Comparison of ENCODE assay signal across 10 cellular contexts in the genomic region with DNA sequence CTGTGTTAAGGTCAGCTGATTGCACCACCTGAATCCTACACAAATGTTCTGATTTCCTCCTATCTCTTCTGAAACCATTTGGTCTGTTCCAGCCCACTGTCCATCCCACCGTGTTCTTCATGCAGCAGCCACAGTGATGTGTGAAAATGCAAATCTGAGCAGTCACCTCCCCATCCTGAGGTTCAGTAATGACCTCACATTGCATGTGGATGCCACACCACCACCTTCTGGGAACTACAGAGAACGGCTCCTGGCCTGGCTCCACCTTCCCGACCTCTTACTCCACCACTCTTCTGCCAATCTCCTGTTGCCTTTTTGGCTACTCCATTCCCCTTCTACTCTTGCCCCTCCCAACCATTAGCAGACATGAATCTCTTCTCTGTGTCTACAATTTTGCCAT.
DNase-seq lines count a peak whose midpoint lies in the region; ATAC-seq and TF ChIP-seq lines count a peak whose summit lies in the region.
"Had no signal": no experiment of that assay in that cellular context is flagged by ENCODE, and none has a peak within 500 bp of the region (broad histone marks: within the 10 kb centered on the region; RNA-seq: fewer than 3 reads in every experiment).

No MANE protein-coding gene starts in this region.

- no peaks in the 10 kb centered on the region for H3K27me3 Mint-ChIP-seq in activated CD8-positive, alpha-beta T cell treated with anti-CD3 and anti-CD28 coated beads for 36 hours

- CTCF ChIA-PET in activated CD8-positive, alpha-beta T cell treated with anti-CD3 and anti-CD28 coated beads for 36 hours (lab: Charles Lee) = no interaction called here

- peaks cover 3% of the 10 kb centered on the region for H3K9me3 Mint-ChIP-seq in activated CD8-positive, alpha-beta T cell treated with anti-CD3 and anti-CD28 coated beads for 36 hours

- H3K27ac Mint-ChIP-seq in activated CD8-positive, alpha-beta T cell treated with anti-CD3 and anti-CD28 coated beads for 36 hours = no peak overlapping the region
- H3K27ac Mint-ChIP-seq: activated naive CD8-positive, alpha-beta T cell had no signal

- H3K36me3 Mint-ChIP-seq in activated CD8-positive, alpha-beta T cell treated with anti-CD3 and anti-CD28 coated beads for 36 hours (ENCODE audit: low read depth) = no peaks in the 10 kb centered on the region
- H3K36me3 Mint-ChIP-seq: activated naive CD8-positive, alpha-beta T cell had no signal

- H3K4me1 Mint-ChIP-seq in activated CD8-positive, alpha-beta T cell treated with anti-CD3 and anti-CD28 coated beads for 36 hours (ENCODE audit: low read depth) = no peaks in the 10 kb centered on the region

- H3K4me2 ChIP-seq in parathyroid adenoma (ENCODE audit: low read length) = no peak overlapping the region

- H3K4me3 ChIP-seq in body of pancreas (no peak overlapping the region), parathyroid adenoma (ENCODE audit: low read depth, low read length) (no peak overlapping the region)
- H3K4me3 ChIP-seq: Peyer's patch had no signal

- H3K9ac ChIP-seq in parathyroid adenoma = no peak overlapping the region

- 54 to 74% methylated on average over 3 of the region's 3 CpGs for WGBS in body of pancreas, 2 donors

- H3K79me2 ChIP-seq in parathyroid adenoma = peaks cover 11% of the 10 kb centered on the region

- no peak overlapping the region for H3K4me3 Mint-ChIP-seq in activated CD8-positive, alpha-beta T cell treated with anti-CD3 and anti-CD28 coated beads for 36 hours
- H3K4me3 Mint-ChIP-seq: activated naive CD8-positive, alpha-beta T cell had no signal

- POLR2A ChIA-PET in activated CD8-positive, alpha-beta T cell treated with anti-CD3 and anti-CD28 coated beads for 36 hours (lab: Charles Lee) = no interaction called here

- TF ChIP-seq POLR2A in body of pancreas (IDR thresholded peaks at IDR 0.05) = no peak

- TF ChIP-seq CTCF in body of pancreas (IDR thresholded peaks at IDR 0.05) (no peak), parathyroid adenoma (IDR thresholded peaks at IDR 0.05) (peak; percentile 53)
- no peak for TF ChIP-seq CTCF in activated CD8-positive, alpha-beta T cell treated with anti-CD3 and anti-CD28 coated beads for 36 hours (IDR thresholded peaks at IDR 0.05)

- H3K9me3 ChIP-seq in body of pancreas (no peaks in the 10 kb centered on the region), parathyroid adenoma (ENCODE audit: control insufficient read depth, low read length) (no peaks in the 10 kb centered on the region)
- H3K9me3 ChIP-seq: Peyer's patch had no signal

- H3K36me3 ChIP-seq in body of pancreas (replicated peaks in 1 of 2; ENCODE audit: insufficient read depth in 1 of 2, low read depth in 2 of 2) = peaks cover 0 to 20% of the 10 kb centered on the region in 2 donors
- no peaks in the 10 kb centered on the region for H3K36me3 ChIP-seq in parathyroid adenoma (ENCODE audit: control insufficient read depth, insufficient read depth, low read length)

- H3K4me1 ChIP-seq in body of pancreas = no peaks in the 10 kb centered on the region
- H3K4me1 ChIP-seq in parathyroid adenoma = peaks cover 16% of the 10 kb centered on the region
- H3K4me1 ChIP-seq: Peyer's patch had no signal

- ATAC-seq in GM19043 (IDR thresholded peaks at IDR 0.05; ENCODE audit: low read depth, unreplicated experiment) (peak; percentile 84), HG03066 (IDR thresholded peaks at IDR 0.05; ENCODE audit: low read depth, unreplicated experiment) (peak; percentile 88), body of pancreas (peak; percentile 40)
- no peak for ATAC-seq in activated CD8-positive, alpha-beta T cell treated with anti-CD3 and anti-CD28 coated beads for 36 hours

- no peak overlapping the region for H3K27ac ChIP-seq in body of pancreas
- H3K27ac ChIP-seq in parathyroid adenoma = peak overlapping the region; percentile 44
- H3K27ac ChIP-seq: Peyer's patch had no signal

- H2AFZ ChIP-seq in parathyroid adenoma = no peak overlapping the region

- intact Hi-C loops in body of pancreas (cut with DNase I) = no loop called here
- intact Hi-C loops in activated CD8-positive, alpha-beta T cell treated with anti-CD3 and anti-CD28 coated beads for 36 hours (cut with micrococcal nuclease) = no loop called here

- DNase-seq in body of pancreas = peak in 2 of 4 donors; percentile 11 to 13
- DNase-seq in 8988T = no peak
- no peak for DNase-seq in NOMO-1 (lab: John Stamatoyannopoulos, UW; ENCODE audit: unreplicated experiment in 2 of 2)
- no peak for DNase-seq in activated CD8-positive, alpha-beta T cell treated with anti-CD3 and anti-CD28 coated beads for 36 hours
- no peak for DNase-seq in effector CD8-positive, alpha-beta T cell (lab: John Stamatoyannopoulos, UW)

- H3K27me3 ChIP-seq in body of pancreas (no peaks in the 10 kb centered on the region), parathyroid adenoma (ENCODE audit: control insufficient read depth, insufficient read depth, low read length) (no peaks in the 10 kb centered on the region)
- H3K27me3 ChIP-seq: Peyer's patch had no signal
